ENCODE assay signal across 8 cellular contexts in genomic region chr17:82863941-82864720, GRCh38. TPM values are rescaled to one million over a fixed set of nuclear protein-coding genes. Genes with fewer than 3 reads are reported as not detected.
DNase-seq lines count a peak whose midpoint lies in the region; ATAC-seq and TF ChIP-seq lines count a peak whose summit lies in the region.

No MANE protein-coding gene starts in this region.

- no peaks in the 10 kb centered on the region for H3K36me3 ChIP-seq in hepatocyte (replicated peaks; ENCODE audit: insufficient read depth, low read depth)

- H3K79me2 ChIP-seq in hepatocyte: peaks cover under 1% of the 10 kb centered on the region

- no peaks in the 10 kb centered on the region for H4K20me1 ChIP-seq in hepatocyte (ENCODE audit: insufficient read depth, poor library complexity, severe bottlenecking)

- peak; percentile 1 for TF ChIP-seq CTCF in AG09309 (IDR thresholded peaks at IDR 0.05; ENCODE audit: control insufficient read depth, insufficient read depth, low read depth, low read length, missing control alignments)
- TF ChIP-seq CTCF in RWPE1 (conservative IDR thresholded peaks at IDR 0.05; ENCODE audit: low read depth): no peak
- TF ChIP-seq CTCF in hepatocyte (IDR thresholded peaks at IDR 0.05; ENCODE audit: poor library complexity): no peak

- no peak overlapping the region for H2AFZ ChIP-seq in hepatocyte

- no peaks in the 10 kb centered on the region for H3K27me3 ChIP-seq in hepatocyte

- DNase-seq in AG09309 (ENCODE audit: low read depth) (peak; percentile 50), RWPE1 (ENCODE audit: low spot score) (no peak), activated gamma-delta T cell (lab: John Stamatoyannopoulos, UW) (peak; percentile 55), hepatocyte (ENCODE audit: low spot score) (peak; percentile 54), NCI-H2081 treated with DMSO at 0.1 percent for 48 hours (lab: John Stamatoyannopoulos, UW) (no peak)
- DNase-seq in stimulated activated CD8-positive, alpha-beta memory T cell treated with anti-CD3 and anti-CD28 coated beads, Interleukin-12 subunit alpha, Interleukin-12 subunit beta, amount 100 ng/mL, for 1 hour (ENCODE audit: low read depth): peak; percentile 77

- H3K4me1 ChIP-seq in hepatocyte (ENCODE audit: insufficient read depth): peaks cover 49% of the 10 kb centered on the region

- no peak overlapping the region for H3K4me2 ChIP-seq in hepatocyte

- CTCF ChIA-PET in RWPE1 (lab: Yijun Ruan, JAX): no interaction called here

- ATAC-seq in GM19043 (IDR thresholded peaks at IDR 0.05; ENCODE audit: low read depth, unreplicated experiment): peak; percentile 76
- peak; percentile 80 for ATAC-seq in HG03175 (IDR thresholded peaks at IDR 0.05; ENCODE audit: unreplicated experiment)

- no peaks in the 10 kb centered on the region for H3K9me2 ChIP-seq in hepatocyte (replicated peaks; ENCODE audit: insufficient read depth)

- WGBS in hepatocyte (ENCODE audit: low lambda C conversion rate, missing lambda C conversion rate): 72% methylated on average over 19 of the region's 19 CpGs

- POLR2A ChIA-PET in RWPE1 (lab: Yijun Ruan, JAX; ENCODE audit: low non-redundant PET): no interaction called here

- H3K27ac ChIP-seq in RWPE1 (peak overlapping the region; percentile 52), hepatocyte (peak overlapping the region; percentile 59)

- H3K4me3 ChIP-seq in AG09309 (ENCODE audit: control insufficient read depth, low read depth, low read length) (no peak overlapping the region), hepatocyte (no peak overlapping the region)

- no peaks in the 10 kb centered on the region for H3K9me3 ChIP-seq in hepatocyte (ENCODE audit: low read depth)

RNA-seq across cellular contexts. Expression of gene ZNF750, which starts 24.3 kb away (rescaled TPM):
- total RNA-seq in hepatocyte: 0.12 and 0.27 TPM in 2 replicates
- polyA plus RNA-seq in hepatocyte: 0.49 and 2.1 TPM in 2 replicates

Comparison
In these comparisons a context has a peak if more than half of its experiments do, and no peak if none do; other contexts are left out.
1. DNase-seq: peak in AG09309 (single experiment), activated gamma-delta T cell (single experiment), hepatocyte (single experiment) and stimulated activated CD8-positive, alpha-beta memory T cell treated with anti-CD3 and anti-CD28 coated beads, Interleukin-12 subunit alpha, Interleukin-12 subunit beta, amount 100 ng/mL, for 1 hour (single experiment); none in RWPE1 (single experiment) and NCI-H2081 treated with DMSO at 0.1 percent for 48 hours (single experiment).